Comparison of ENCODE assay signal across 17 cellular contexts in genomic region chr11:27173545-27173944, GRCh38.
DNase-seq lines count a peak whose midpoint lies in the region; ATAC-seq, FAIRE-seq and TF ChIP-seq lines count a peak whose summit lies in the region.
"Had no signal": no experiment of that assay in that cellular context is flagged by ENCODE, and none has a peak within 500 bp of the region (broad histone marks: within the 10 kb centered on the region; RNA-seq: fewer than 3 reads in every experiment).

No MANE protein-coding gene starts in this region.

- H3F3A ChIP-seq in PC-3 (ENCODE audit: low read length, unreplicated experiment) = no peaks in the 10 kb centered on the region

- H3K9ac ChIP-seq in HepG2 (ENCODE audit: insufficient read depth, low read depth, low read length) (no peak overlapping the region), PC-3 (ENCODE audit: low read length) (no peak overlapping the region)
- H3K9ac ChIP-seq: SK-N-SH had no signal

- 13% methylated on average over 1 of the region's 1 CpG for WGBS in right lobe of liver (ENCODE audit: insufficient coverage, low coverage, low lambda C conversion rate, missing lambda C conversion rate)
- 0% methylated on average over 1 of the region's 1 CpG for WGBS in HepG2 (ENCODE audit: low lambda C conversion rate)
- 59 to 75% methylated on average over 1 of the region's 1 CpG for WGBS in upper lobe of left lung, 2 donors

- no peaks in the 10 kb centered on the region for H3K27me3 ChIP-seq in right lobe of liver
- H3K27me3 ChIP-seq in HepG2 (ENCODE audit: control insufficient read depth in 1 of 2, insufficient read depth in 2 of 2, low read length in 2 of 2) = peaks cover 0 to 5% of the 10 kb centered on the region in 2 experiments; a peak in 2 of 5 replicates
- peaks cover 3% of the 10 kb centered on the region; the same call in 1 of the 2 replicates for H3K27me3 ChIP-seq in PC-3 (ENCODE audit: low read length)
- H3K27me3 ChIP-seq in foreskin keratinocyte = no peaks in the 10 kb centered on the region
- H3K27me3 ChIP-seq in upper lobe of left lung = no peaks in the 10 kb centered on the region

- intact Hi-C loops in right lobe of liver (cut with DNase I) (no loop called here), HepG2 (cut with micrococcal nuclease; ENCODE audit: unreplicated experiment) (no loop called here), PC-3 (cut with micrococcal nuclease) (no loop called here)

- no peak for DNase-seq in right lobe of liver
- DNase-seq in HepG2 (ENCODE audit: low spot score) = no peak
- DNase-seq in PC-3 = no peak
- DNase-seq in foreskin keratinocyte = no peak
- no peak for DNase-seq in upper lobe of left lung
- no peak for DNase-seq in dermis blood vessel endothelial cell
- DNase-seq in HuH-7.5 (ENCODE audit: low spot score) = no peak
- DNase-seq: ACHN, C1 segment of cervical spinal cord, GOT3, NCI-H1930, OCI-M1, SHP77 treated with DMSO at 0.1 percent for 48 hours, SK-N-SH had no signal

- H3K4me2 ChIP-seq in HepG2 (ENCODE audit: low read depth, low read length) (no peak overlapping the region), PC-3 (ENCODE audit: low read length) (no peak overlapping the region)
- H3K4me2 ChIP-seq: SK-N-SH had no signal

- TF ChIP-seq EP300 in HepG2 (IDR thresholded peaks at IDR 0.05; ENCODE audit: low read depth in 2 of 2, low read length in 2 of 2) (no peak), HepG2 (CRISPR knock-in tag; IDR thresholded peaks at IDR 0.05; ENCODE audit: borderline replicate concordance) (no peak), upper lobe of left lung (IDR thresholded peaks at IDR 0.05) (no peak)

- ATAC-seq in right lobe of liver (peak; percentile 24 to 58 (median 44)), HepG2 (no peak), PC-3 (peak; percentile 49; the same call in 1 of the 2 replicates), foreskin keratinocyte (peak; percentile 10), upper lobe of left lung (ENCODE audit: low FRiP score in 2 of 2) (peak; percentile 10 to 38), HG02973 (IDR thresholded peaks at IDR 0.05; ENCODE audit: unreplicated experiment) (no peak)
- ATAC-seq: GM12878 had no signal

- POLR2A ChIA-PET in HepG2 (lab: Yijun Ruan, JAX) (no interaction called here), PC-3 (lab: Charles Lee; ENCODE audit: unreplicated experiment) (interaction anchor here (0.7 kb wide), 1 partner anchor 299 kb away, joined by 6 read pairs; the partner anchor contains the start of gene LGR4)

- no peak for TF ChIP-seq RAD21 in HepG2 (CRISPR knock-in tag; IDR thresholded peaks at IDR 0.05)

- no TSS peak for BruUV-seq in HepG2 (replicated peaks; lab: Mats Ljungman, UMichigan)
- BruUV-seq in PC-3 (replicated peaks; lab: Mats Ljungman, UMichigan) = no TSS peak

- H4K20me1 ChIP-seq in HepG2 (ENCODE audit: insufficient read depth, low read length) (no peaks in the 10 kb centered on the region), PC-3 (ENCODE audit: low read length) (no peaks in the 10 kb centered on the region)

- H3K9me3 ChIP-seq in right lobe of liver (no peaks in the 10 kb centered on the region), HepG2 (ENCODE audit: low read length) (no peaks in the 10 kb centered on the region), PC-3 (ENCODE audit: low read length) (no peaks in the 10 kb centered on the region), upper lobe of left lung (no peaks in the 10 kb centered on the region)
- H3K9me3 ChIP-seq: SK-N-SH had no signal

- no peaks in the 10 kb centered on the region for H3K36me3 ChIP-seq in right lobe of liver
- no peaks in the 10 kb centered on the region for H3K36me3 ChIP-seq in HepG2 (replicated peaks in 1 of 2; ENCODE audit: control insufficient read depth in 1 of 2, insufficient read depth in 2 of 2, low read length in 2 of 2)
- no peaks in the 10 kb centered on the region for H3K36me3 ChIP-seq in PC-3 (ENCODE audit: low read depth, low read length)
- H3K36me3 ChIP-seq in upper lobe of left lung = no peaks in the 10 kb centered on the region

- H3K79me2 ChIP-seq in HepG2 (ENCODE audit: insufficient read depth, low read length) = no peaks in the 10 kb centered on the region
- no peaks in the 10 kb centered on the region for H3K79me2 ChIP-seq in PC-3 (ENCODE audit: low read length)

- CTCF ChIA-PET in HepG2 (lab: Yijun Ruan, JAX; ENCODE audit: low intra/inter-chr PET ratio, low total read pairs) (no interaction called here), PC-3 (lab: Charles Lee) (no interaction called here)

- peak overlapping the region in 1 of 3 donors; percentile 36 for H3K27ac ChIP-seq in right lobe of liver
- no peak overlapping the region for H3K27ac ChIP-seq in HepG2 (ENCODE audit: extremely low read length, insufficient read depth, low read length)
- H3K27ac ChIP-seq in PC-3 (ENCODE audit: low read length) = no peak overlapping the region
- H3K27ac ChIP-seq in foreskin keratinocyte = peak overlapping the region; percentile 11
- H3K27ac ChIP-seq in upper lobe of left lung = no peak overlapping the region

- H3K9me2 ChIP-seq in PC-3 (replicated peaks; ENCODE audit: low read length) = no peaks in the 10 kb centered on the region
- H3K9me2 ChIP-seq: SK-N-SH had no signal

- H3K4me3 ChIP-seq in right lobe of liver (no peak overlapping the region), HepG2 (replicated peaks in 1 of 3; ENCODE audit: insufficient read depth in 1 of 3, low read depth in 2 of 3, low read length in 3 of 3) (no peak overlapping the region), PC-3 (ENCODE audit: low read length) (no peak overlapping the region), upper lobe of left lung (no peak overlapping the region)
- H3K4me3 ChIP-seq: GM12878 had no signal

- TF ChIP-seq POLR2A in right lobe of liver (IDR thresholded peaks at IDR 0.05) (no peak), HepG2 (IDR thresholded peaks at IDR 0.05; ENCODE audit: insufficient read depth in 1 of 2, low read depth in 2 of 2, low read length in 2 of 2) (no peak), upper lobe of left lung (IDR thresholded peaks at IDR 0.05) (no peak)

- H3K4me1 ChIP-seq in right lobe of liver (peaks cover 0 to 20% (median 0%) of the 10 kb centered on the region in 4 donors), HepG2 (ENCODE audit: insufficient read depth, low read length) (peaks cover 17% of the 10 kb centered on the region), PC-3 (ENCODE audit: insufficient read depth, low read length) (peaks cover 6% of the 10 kb centered on the region), foreskin keratinocyte (peaks cover 27% of the 10 kb centered on the region), upper lobe of left lung (no peaks in the 10 kb centered on the region)

- no peak for TF ChIP-seq CTCF in right lobe of liver (IDR thresholded peaks at IDR 0.05)
- TF ChIP-seq CTCF in HepG2 (CRISPR knock-in tag; IDR thresholded peaks at IDR 0.05) = no peak
- TF ChIP-seq CTCF in PC-3 (conservative IDR thresholded peaks at IDR 0.05; ENCODE audit: low read depth, low read length) = no peak
- TF ChIP-seq CTCF in foreskin keratinocyte (conservative IDR thresholded peaks at IDR 0.05) = no peak
- no peak for TF ChIP-seq CTCF in upper lobe of left lung (IDR thresholded peaks at IDR 0.05)

- in situ Hi-C loops in HepG2 (cut with HindIII; ENCODE audit: extremely low pct_ligation_motif_present, low pct_unique_long_range_greater_than_20kb) = loop anchor here (25.0 kb wide), 1 partner anchor 886 kb away; no protein-coding TSS in a partner anchor

- no peak overlapping the region for H2AFZ ChIP-seq in HepG2 (ENCODE audit: low read length)
- H2AFZ ChIP-seq in PC-3 (ENCODE audit: low read length) = no peak overlapping the region

- FAIRE-seq in HepG2 (lab: Jason Lieb, UNC) = no peak
- FAIRE-seq: D721Med, GM12878 had no signal

TF ChIP-seq in HepG2, 621 proteins besides CTCF, POLR2A, EP300 and RAD21 (continues in another document):
- TF ChIP-seq ZC3H13 (CRISPR knock-in tag; IDR thresholded peaks at IDR 0.05) (no peak), BCL3 (CRISPR knock-in tag; IDR thresholded peaks at IDR 0.05) (no peak), GFI1 (CRISPR knock-in tag; IDR thresholded peaks at IDR 0.05; ENCODE audit: borderline replicate concordance) (no peak), SAFB2 (CRISPR knock-in tag; IDR thresholded peaks at IDR 0.05; ENCODE audit: borderline replicate concordance, low read depth) (no peak), MTA3 (CRISPR knock-in tag; IDR thresholded peaks at IDR 0.05) (no peak), GATA4 (IDR thresholded peaks at IDR 0.05; ENCODE audit: borderline replicate concordance, low read depth) (no peak), TEAD3 (CRISPR knock-in tag; optimal IDR thresholded peaks at IDR 0.05; ENCODE audit: borderline replicate concordance) (no peak), ZBTB7A (CRISPR knock-in tag; IDR thresholded peaks at IDR 0.05) (no peak), CAMTA2 (CRISPR knock-in tag; IDR thresholded peaks at IDR 0.05; ENCODE audit: borderline replicate concordance) (no peak), ZNF503 (CRISPR knock-in tag; IDR thresholded peaks at IDR 0.05) (no peak), SRF (IDR thresholded peaks at IDR 0.05; ENCODE audit: low read depth, low read length) (no peak), FOXP1 (IDR thresholded peaks at IDR 0.05) (no peak), FOXP1 (CRISPR knock-in tag; IDR thresholded peaks at IDR 0.05) (no peak)

Comparison
In these comparisons a context has a peak if more than half of its experiments do, and no peak if none do; other contexts are left out.
1. ATAC-seq: peak in right lobe of liver (4 of 4), PC-3 (single experiment), foreskin keratinocyte (single experiment) and upper lobe of left lung (2 of 2); none in HepG2 (single experiment) and HG02973 (single experiment).